8 cellular contexts compared by ENCODE assay signal in the genomic region with DNA sequence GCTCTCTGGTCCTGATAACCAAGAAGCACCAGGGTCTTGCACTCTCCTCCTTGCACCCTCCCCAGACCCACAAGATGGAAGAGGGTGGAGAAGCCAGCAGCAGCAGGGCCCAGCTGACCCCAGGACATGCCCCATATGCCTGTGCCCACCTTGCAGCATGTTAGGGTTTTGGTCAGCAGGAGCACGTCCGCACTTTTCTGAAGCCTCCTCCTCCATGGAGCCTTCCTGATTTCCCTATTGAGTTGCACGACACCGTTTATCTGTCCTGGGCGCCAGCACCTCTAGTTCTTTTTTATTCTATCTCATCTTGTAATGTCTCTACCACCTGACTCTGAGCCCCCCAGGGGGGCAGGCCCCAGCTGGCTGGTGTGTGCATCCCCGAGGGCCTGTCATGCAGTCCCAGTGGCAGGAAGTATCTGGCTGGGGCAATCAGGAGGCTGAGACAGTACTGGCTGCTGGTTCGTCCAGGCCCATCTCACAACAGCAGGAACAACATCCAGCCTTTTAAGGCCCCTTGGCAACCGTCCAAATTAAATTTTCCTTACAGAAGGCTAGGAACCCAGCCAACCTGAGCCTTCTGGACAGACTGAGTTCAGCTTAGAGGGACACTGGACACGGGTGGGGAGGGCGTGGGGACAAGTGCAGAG. TPM values are rescaled to one million over a fixed set of nuclear protein-coding genes. Genes with fewer than 3 reads are reported as not detected.
DNase-seq lines count a peak whose midpoint lies in the region; FAIRE-seq and TF ChIP-seq lines count a peak whose summit lies in the region.

No MANE protein-coding gene starts in this region.

- POLR2A ChIA-PET in H1 (lab: Charles Lee; ENCODE audit: partially characterized antibody): interaction anchor here (0.9 to 1.3 kb wide), 3 partner anchors 15 to 42 kb away, joined by 3 to 4 read pairs (median 3); no protein-coding TSS in a partner anchor

- TF ChIP-seq CTCF in BE2C (IDR thresholded peaks at IDR 0.05; ENCODE audit: low read depth, low read length) (no peak), H1 (IDR thresholded peaks at IDR 0.05; ENCODE audit: control extremely low read depth in 1 of 3, insufficient read depth in 1 of 3, low read depth in 1 of 3, low read length in 3 of 3) (no peak), nephron progenitor cell (IDR thresholded peaks at IDR 0.05) (no peak), endothelial cell (IDR thresholded peaks at IDR 0.05; ENCODE audit: unreplicated experiment) (no peak), CD14-positive monocyte (IDR thresholded peaks at IDR 0.05) (no peak)

- H3K4ac ChIP-seq in H1 (replicated peaks; ENCODE audit: insufficient read length, low read depth, low read length): peak overlapping the region; percentile 81

- H3K4me3 Mint-ChIP-seq in nephron progenitor cell: peak overlapping the region; percentile 40
- H3K4me3 Mint-ChIP-seq in endothelial cell (ENCODE audit: unreplicated experiment): no peak overlapping the region
- no peak overlapping the region for H3K4me3 Mint-ChIP-seq in CD14-positive monocyte

- peaks cover 10 to 36% of the 10 kb centered on the region in 2 experiments for H4K20me1 ChIP-seq in H1 (replicated peaks in 1 of 2; ENCODE audit: control insufficient read depth in 1 of 2, insufficient read depth in 2 of 2, low read length in 2 of 2)

- H3K27me3 ChIP-seq in BE2C (no peaks in the 10 kb centered on the region), H1 (replicated peaks in 1 of 4; ENCODE audit: control insufficient read depth in 3 of 4, extremely low read depth in 1 of 4, insufficient read depth in 3 of 4, low read length in 3 of 4) (no peaks in the 10 kb centered on the region)

- no peak for TF ChIP-seq EP300 in H1 (IDR thresholded peaks at IDR 0.05; ENCODE audit: borderline replicate concordance in 1 of 2, low read depth in 2 of 2, low read length in 2 of 2)

- H3K36me3 Mint-ChIP-seq in nephron progenitor cell (ENCODE audit: low read depth) (peaks cover 2% of the 10 kb centered on the region), endothelial cell (ENCODE audit: low read depth, unreplicated experiment) (peaks cover 2% of the 10 kb centered on the region), CD14-positive monocyte (no peaks in the 10 kb centered on the region)

- H3K27me3 Mint-ChIP-seq in nephron progenitor cell (ENCODE audit: low read depth, poor library complexity): peaks cover 13% of the 10 kb centered on the region
- peaks cover 11% of the 10 kb centered on the region for H3K27me3 Mint-ChIP-seq in endothelial cell (ENCODE audit: unreplicated experiment)
- H3K27me3 Mint-ChIP-seq in CD14-positive monocyte (ENCODE audit: low read depth in 3 of 3): peaks cover 4 to 10% (median 9%) of the 10 kb centered on the region in 3 donors

- intact Hi-C loops in CD14-positive monocyte (cut with micrococcal nuclease): no loop called here

- no peak overlapping the region for H3K4me2 ChIP-seq in H1 (ENCODE audit: insufficient read depth in 1 of 2, low read depth in 2 of 2, low read length in 2 of 2)

- no peak overlapping the region for H3K9ac ChIP-seq in H1 (replicated peaks in 1 of 4; ENCODE audit: extremely low read depth in 1 of 4, low read depth in 3 of 4, low read length in 3 of 4)

- TF ChIP-seq RAD21 in H1 (IDR thresholded peaks at IDR 0.05 in 1 of 2, conservative IDR thresholded peaks at IDR 0.05 in 1 of 2; ENCODE audit: low read depth in 2 of 2, low read length in 2 of 2): no peak

- no peak overlapping the region for H4K5ac ChIP-seq in H1 (ENCODE audit: insufficient read length, low read depth, low read length)

- peak overlapping the region; percentile 74; the same call in 1 of the 2 replicates for H2BK15ac ChIP-seq in H1 (ENCODE audit: low read length)

- 0 out of 2 replicates have a peak overlapping the region, but pooled peaks have one; percentile 33 for H2BK12ac ChIP-seq in H1 (ENCODE audit: low read depth, low read length)

- H3K36me3 ChIP-seq in BE2C (peaks cover 3% of the 10 kb centered on the region; the same call in 1 of the 2 replicates), H1 (ENCODE audit: control insufficient read depth in 2 of 4, insufficient read depth in 4 of 4, low read length in 3 of 4) (no peaks in the 10 kb centered on the region)

- no peak for FAIRE-seq in H1 (lab: Jason Lieb, UNC)

- H3K27ac Mint-ChIP-seq in nephron progenitor cell: peak overlapping the region; percentile 22
- no peak overlapping the region for H3K27ac Mint-ChIP-seq in endothelial cell (ENCODE audit: unreplicated experiment)
- H3K27ac Mint-ChIP-seq in CD14-positive monocyte: no peak overlapping the region

- H2BK20ac ChIP-seq in H1 (ENCODE audit: low read length): peak overlapping the region; percentile 5; the same call in 1 of the 2 replicates

- peaks cover 35% of the 10 kb centered on the region for H3K79me1 ChIP-seq in H1 (ENCODE audit: low read depth, low read length)

- H3K23me2 ChIP-seq in H1 (ENCODE audit: low read depth, low read length): 0 out of 2 replicates have a peak, but pooled peaks cover 2% of the 10 kb centered on the region

- no peak overlapping the region for H2AFZ ChIP-seq in H1 (ENCODE audit: low read length)

- H3K4me3 ChIP-seq in BE2C (ENCODE audit: low read depth, low read length): peak overlapping the region; percentile 40
- no peak overlapping the region for H3K4me3 ChIP-seq in H1 (ENCODE audit: extremely low read depth in 1 of 4, insufficient read depth in 2 of 4, low read depth in 3 of 4, low read length in 4 of 4)

- peak overlapping the region; percentile 20; the same call in 1 of the 2 replicates for H2AK5ac ChIP-seq in H1 (ENCODE audit: low read depth, low read length)

- H3K56ac ChIP-seq in H1 (replicated peaks; ENCODE audit: insufficient read length, low read depth, low read length): no peak overlapping the region

- H3K18ac ChIP-seq in H1 (ENCODE audit: extremely low read depth, low read length): 0 out of 2 replicates have a peak overlapping the region, but pooled peaks have one; percentile 13

- H3K4me1 Mint-ChIP-seq in nephron progenitor cell (peaks cover 87% of the 10 kb centered on the region), endothelial cell (ENCODE audit: unreplicated experiment) (peaks cover 41% of the 10 kb centered on the region), CD14-positive monocyte (no peaks in the 10 kb centered on the region)

- H3K4me1 ChIP-seq in BE2C: peaks cover 87% of the 10 kb centered on the region
- peaks cover 6 to 65% (median 43%) of the 10 kb centered on the region in 4 experiments for H3K4me1 ChIP-seq in H1 (replicated peaks in 1 of 4; ENCODE audit: control insufficient read depth in 3 of 4, insufficient read depth in 4 of 4, low read length in 3 of 4)

- no peak overlapping the region for H2BK5ac ChIP-seq in H1 (ENCODE audit: low read depth, low read length)

- H3K9me3 ChIP-seq in BE2C: no peaks in the 10 kb centered on the region
- no peaks in the 10 kb centered on the region for H3K9me3 ChIP-seq in H1 (ENCODE audit: insufficient read depth in 2 of 2, low read depth in 1 of 2, low read length in 1 of 2)

- no peak for TF ChIP-seq POLR2A in H1 (IDR thresholded peaks at IDR 0.05; ENCODE audit: control extremely low read depth in 1 of 2, low read depth in 2 of 2, low read length in 2 of 2)

- H3K14ac ChIP-seq in H1 (ENCODE audit: insufficient read length): no peak overlapping the region

- H3K79me2 ChIP-seq in H1 (ENCODE audit: control insufficient read depth in 1 of 2, insufficient read depth in 2 of 2, low read length in 2 of 2): peaks cover 0 to 73% of the 10 kb centered on the region in 2 experiments; a peak in 3 of 4 replicates

- H3K23ac ChIP-seq in H1 (ENCODE audit: insufficient read length): no peak overlapping the region

- H3K9me3 Mint-ChIP-seq in nephron progenitor cell: peaks cover 2% of the 10 kb centered on the region
- H3K9me3 Mint-ChIP-seq in endothelial cell (ENCODE audit: unreplicated experiment): no peaks in the 10 kb centered on the region
- peaks cover 0 to 2% (median 0%) of the 10 kb centered on the region in 7 donors for H3K9me3 Mint-ChIP-seq in CD14-positive monocyte

- no peak overlapping the region for H3K27ac ChIP-seq in H1 (ENCODE audit: low read depth, low read length)

- 86% methylated on average over 10 of the region's 10 CpGs; no CpG with 5 or more reads in 1 of the 2 experiments for WGBS in H1 (ENCODE audit: extremely low coverage in 1 of 2, insufficient coverage in 1 of 2, insufficient read length in 1 of 2, insufficient replicate concordance in 2 of 2, low coverage in 1 of 2, low lambda C conversion rate in 2 of 2, missing lambda C conversion rate in 1 of 2), 2 experiments

- DNase-seq in BE2C (peak; percentile 94), NCI-H2227 treated with DMSO at 0.1 percent for 48 hours (lab: John Stamatoyannopoulos, UW) (peak; percentile 39), H1 (ENCODE audit: low read depth in 1 of 2, low spot score in 2 of 2) (no peak), nephron progenitor cell (no peak), endothelial cell (ENCODE audit: low spot score) (no peak), CD14-positive monocyte (ENCODE audit: low spot score) (no peak), GDM1 (lab: John Stamatoyannopoulos, UW) (no peak)
- no peak for DNase-seq in activated CD4-positive, CD25-positive, alpha-beta regulatory T cell treated with anti-CD3 and anti-CD28 coated beads, Interleukin-2, amount 50 U/mL, for 72 hours

- no peak overlapping the region; the same call in 1 of the 2 replicates for H4K8ac ChIP-seq in H1 (ENCODE audit: extremely low read depth, insufficient read depth, low read length)

- H2BK120ac ChIP-seq in H1 (replicated peaks; ENCODE audit: low read depth, low read length): no peak overlapping the region

- no peak overlapping the region for H4K91ac ChIP-seq in H1 (replicated peaks; ENCODE audit: insufficient read length, low read length)

- CTCF ChIA-PET in H1 (lab: Charles Lee; ENCODE audit: partially characterized antibody): interaction anchor here (0.5 to 2.7 kb wide), 15 partner anchors 11 to 115 kb away, joined by 3 to 18 read pairs (median 3); no protein-coding TSS in a partner anchor

TF ChIP-seq in H1, 55 proteins besides CTCF, POLR2A, EP300 and RAD21 (continues in another document):
- no peak for TF ChIP-seq SIX5 (IDR thresholded peaks at IDR 0.05; ENCODE audit: low read depth, low read length)
- no peak for TF ChIP-seq CREB1 (IDR thresholded peaks at IDR 0.05)
- TF ChIP-seq ZNF274 (IDR thresholded peaks at IDR 0.05; ENCODE audit: borderline replicate concordance, extremely low read depth, low read length): no peak

RNA-seq across cellular contexts. Expression of a gene that starts 39.6 kb away (rescaled TPM):
- polyA plus RNA-seq in BE2C (2012; ENCODE audit: insufficient read depth, insufficient read length, low read depth): 66.5 TPM
- total RNA-seq in H1 (2021; fragmentation: NEBNext Ultra II Directional; extraction: Animal tissue kit (Norgen Biotek cat#: 25700)): 35.8 and 38.6 TPM in 2 replicates
- 16.8 and 26.4 TPM in 2 replicates for polyA plus RNA-seq in H1 (2011; rRNA removed)
- polyA plus RNA-seq in H1 (2011; cell fraction: cytosol; rRNA removed): 18.1 TPM
- polyA plus RNA-seq in H1 (2011; cell fraction: nucleus; rRNA removed): 31.7 TPM
- polyA plus RNA-seq in H1 (2012, experiment 1 of 2): 18.2 to 30.0 TPM (median 25.2 TPM) in 4 replicates
- polyA plus RNA-seq in H1 (2012, experiment 2 of 2): 32.9 TPM
- 15.1 TPM for polyA plus RNA-seq in H1 (2013, experiment 1 of 2)
- 15.5 TPM for polyA plus RNA-seq in H1 (2013, experiment 2 of 2)
- polyA minus RNA-seq in H1 (2011; rRNA and poly(A)+ RNA removed): 22.2 and 22.8 TPM in 2 replicates
- 23.3 TPM for polyA minus RNA-seq in H1 (2011; cell fraction: cytosol; rRNA and poly(A)+ RNA removed)
- 19.6 TPM for polyA minus RNA-seq in H1 (2011; cell fraction: nucleus; rRNA and poly(A)+ RNA removed)
- total RNA-seq in endothelial cell (ENCODE audit: unreplicated experiment): 42.1 TPM
- polyA plus RNA-seq in CD14-positive monocyte: under 1 TPM in 1 of 2 donors, not detected in 1; 0.03 TPM

Comparison
In these comparisons a context has a peak if more than half of its experiments do, and no peak if none do; other contexts are left out.
1. DNase-seq: peak in BE2C (single experiment) and NCI-H2227 treated with DMSO at 0.1 percent for 48 hours (single experiment); none in H1 (0 of 2), nephron progenitor cell (single experiment), endothelial cell (single experiment), CD14-positive monocyte (single experiment), GDM1 (single experiment) and activated CD4-positive, CD25-positive, alpha-beta regulatory T cell treated with anti-CD3 and anti-CD28 coated beads, Interleukin-2, amount 50 U/mL, for 72 hours (single experiment).